8 cellular contexts compared by ENCODE assay signal in the genomic region with DNA sequence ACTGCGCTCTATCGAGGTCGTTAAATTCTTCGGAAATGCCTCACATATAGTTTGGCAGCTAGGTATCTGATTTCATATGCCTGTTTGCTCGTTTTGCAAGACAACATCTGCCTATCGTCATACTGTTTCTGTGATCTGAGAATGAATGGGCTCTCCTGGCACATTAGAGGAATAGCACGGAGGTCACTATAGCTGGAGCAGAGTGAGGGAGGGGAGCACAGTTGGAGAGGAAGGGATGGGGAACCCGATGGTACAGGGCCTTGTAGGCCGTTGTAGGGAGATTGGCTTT. TPM values are rescaled to one million over a fixed set of nuclear protein-coding genes. Genes with fewer than 3 reads are reported as not detected.
DNase-seq lines count a peak whose midpoint lies in the region; ATAC-seq and TF ChIP-seq lines count a peak whose summit lies in the region.

No MANE protein-coding gene starts in this region.

- H3K4me1 Mint-ChIP-seq in CD4-positive, CD25-positive, alpha-beta regulatory T cell: peaks cover 11 to 56% (median 21%) of the 10 kb centered on the region in 4 donors
- peaks cover 17% of the 10 kb centered on the region for H3K4me1 Mint-ChIP-seq in neural crest cell

- peaks cover 33% of the 10 kb centered on the region for H3K4me1 ChIP-seq in CD4-positive, CD25-positive, alpha-beta regulatory T cell (ENCODE audit: control insufficient read depth, insufficient read depth, low read length, poor library complexity, severe bottlenecking)
- H3K4me1 ChIP-seq in NT2/D1 (ENCODE audit: insufficient read depth, insufficient read length): no peaks in the 10 kb centered on the region
- no peaks in the 10 kb centered on the region for H3K4me1 ChIP-seq in effector memory CD4-positive, alpha-beta T cell (ENCODE audit: control insufficient read depth, insufficient read depth, low read length, poor library complexity, severe bottlenecking)

- H3K36me3 Mint-ChIP-seq in CD4-positive, CD25-positive, alpha-beta regulatory T cell: peaks cover 13% of the 10 kb centered on the region
- peaks cover 5% of the 10 kb centered on the region for H3K36me3 Mint-ChIP-seq in neural crest cell (ENCODE audit: low read depth)

- H3K9me3 ChIP-seq in CD4-positive, CD25-positive, alpha-beta regulatory T cell (ENCODE audit: control insufficient read depth in 2 of 2, low read length in 2 of 2): no peaks in the 10 kb centered on the region
- no peaks in the 10 kb centered on the region for H3K9me3 ChIP-seq in NT2/D1 (ENCODE audit: insufficient read depth, low read length)
- H3K9me3 ChIP-seq in effector memory CD4-positive, alpha-beta T cell (ENCODE audit: control insufficient read depth, low read length): no peaks in the 10 kb centered on the region

- no peak for DNase-seq in CD4-positive, CD25-positive, alpha-beta regulatory T cell
- DNase-seq in NT2/D1 (ENCODE audit: low read depth, low spot score): no peak
- no peak for DNase-seq in effector memory CD4-positive, alpha-beta T cell
- no peak for DNase-seq in neural crest cell (ENCODE audit: low read depth, low spot score)
- DNase-seq in stimulated activated CD4-positive, alpha-beta T cell treated with anti-CD3 and anti-CD28 coated beads, Interleukin-4, amount 100 ng/mL, for 4 hours: no peak
- no peak for DNase-seq in dermis blood vessel endothelial cell
- DNase-seq in GF-D8 (lab: John Stamatoyannopoulos, UW): no peak

- peak overlapping the region; percentile 82 for H3K9ac ChIP-seq in NT2/D1 (ENCODE audit: insufficient read length, low read depth)

- no peak for ATAC-seq in CD4-positive, CD25-positive, alpha-beta regulatory T cell (ENCODE audit: low read depth in 2 of 2)
- no peak for ATAC-seq in GM18907 (IDR thresholded peaks at IDR 0.05; ENCODE audit: unreplicated experiment)

- H3K27ac Mint-ChIP-seq in CD4-positive, CD25-positive, alpha-beta regulatory T cell: peak overlapping the region; percentile 91 to 98 (median 96)
- H3K27ac Mint-ChIP-seq in neural crest cell (ENCODE audit: unreplicated experiment): peak overlapping the region; percentile 78

- H3K4me3 Mint-ChIP-seq in CD4-positive, CD25-positive, alpha-beta regulatory T cell: peak overlapping the region; percentile 89 to 95 (median 90)
- peak overlapping the region; percentile 92 for H3K4me3 Mint-ChIP-seq in neural crest cell

- peak overlapping the region; percentile 92 for H3K27ac ChIP-seq in CD4-positive, CD25-positive, alpha-beta regulatory T cell (ENCODE audit: insufficient read depth, low read length, poor library complexity, severe bottlenecking)
- H3K27ac ChIP-seq in effector memory CD4-positive, alpha-beta T cell (ENCODE audit: insufficient read depth, low read length, poor library complexity, severe bottlenecking): peak overlapping the region; percentile 84

- no peak for TF ChIP-seq CTCF in neural crest cell (conservative IDR thresholded peaks at IDR 0.05)

- no peaks in the 10 kb centered on the region for H3K27me3 ChIP-seq in CD4-positive, CD25-positive, alpha-beta regulatory T cell (ENCODE audit: control insufficient read depth, insufficient read depth, low read length)
- no peaks in the 10 kb centered on the region for H3K27me3 ChIP-seq in NT2/D1 (ENCODE audit: insufficient read depth, insufficient read length)
- H3K27me3 ChIP-seq in effector memory CD4-positive, alpha-beta T cell (replicated peaks; ENCODE audit: control insufficient read depth, insufficient read depth, low read length, poor library complexity, severe bottlenecking): no peaks in the 10 kb centered on the region

- peaks cover 3% of the 10 kb centered on the region for H3K36me3 ChIP-seq in CD4-positive, CD25-positive, alpha-beta regulatory T cell (ENCODE audit: control insufficient read depth, insufficient read depth, low read length)
- peaks cover 12% of the 10 kb centered on the region for H3K36me3 ChIP-seq in NT2/D1 (ENCODE audit: insufficient read depth, insufficient read length, low read length)
- peaks cover under 1% of the 10 kb centered on the region for H3K36me3 ChIP-seq in effector memory CD4-positive, alpha-beta T cell (ENCODE audit: control insufficient read depth, insufficient read depth, low read length)

- no peaks in the 10 kb centered on the region for H3K9me3 Mint-ChIP-seq in CD4-positive, CD25-positive, alpha-beta regulatory T cell
- no peaks in the 10 kb centered on the region for H3K9me3 Mint-ChIP-seq in neural crest cell

- H3K4me3 ChIP-seq in CD4-positive, CD25-positive, alpha-beta regulatory T cell (ENCODE audit: low read depth, low read length): peak overlapping the region; percentile 88
- H3K4me3 ChIP-seq in NT2/D1 (ENCODE audit: insufficient read length, low read depth): peak overlapping the region; percentile 57
- peak overlapping the region; percentile 55 for H3K4me3 ChIP-seq in effector memory CD4-positive, alpha-beta T cell (ENCODE audit: insufficient read depth, low read depth, low read length, poor library complexity, severe bottlenecking)

- no peaks in the 10 kb centered on the region for H3K27me3 Mint-ChIP-seq in CD4-positive, CD25-positive, alpha-beta regulatory T cell
- no peaks in the 10 kb centered on the region for H3K27me3 Mint-ChIP-seq in neural crest cell (ENCODE audit: low read depth)

RNA-seq across cellular contexts. Expression of gene IKBKG, which starts 0.6 kb away (rescaled TPM):
- 48.0 TPM for total RNA-seq in CD4-positive, CD25-positive, alpha-beta regulatory T cell
- 10 to 100 TPM; 27.9 to 39.6 (median 33.5) TPM for polyA plus RNA-seq in CD4-positive, CD25-positive, alpha-beta regulatory T cell
- total RNA-seq in neural crest cell (20.3 and 21.3 TPM in 2 replicates), dermis blood vessel endothelial cell (15.5 and 22.1 TPM in 2 replicates)

RNA-seq across cellular contexts. Expression of gene G6PD, which starts 1.3 kb away (rescaled TPM):
- 36.5 TPM for total RNA-seq in CD4-positive, CD25-positive, alpha-beta regulatory T cell
- polyA plus RNA-seq in CD4-positive, CD25-positive, alpha-beta regulatory T cell: 1 to 10 TPM; 2.3 to 5.2 (median 4.2) TPM
- total RNA-seq in neural crest cell (84.4 and 93.9 TPM in 2 replicates), dermis blood vessel endothelial cell (29.1 and 117 TPM in 2 replicates)

RNA-seq across cellular contexts. Expression of gene FAM3A, which starts 31.9 kb away (rescaled TPM):
- 28.2 TPM for total RNA-seq in CD4-positive, CD25-positive, alpha-beta regulatory T cell
- 10 to 100 TPM; 13.4 to 21.5 (median 19.0) TPM for polyA plus RNA-seq in CD4-positive, CD25-positive, alpha-beta regulatory T cell
- total RNA-seq in neural crest cell: 25.8 and 29.9 TPM in 2 replicates
- total RNA-seq in dermis blood vessel endothelial cell: 25.5 and 27.7 TPM in 2 replicates

RNA-seq across cellular contexts. Expression of gene CTAG1A, which starts 37.0 kb away (rescaled TPM):
- not detected for total RNA-seq in CD4-positive, CD25-positive, alpha-beta regulatory T cell
- not detected for polyA plus RNA-seq in CD4-positive, CD25-positive, alpha-beta regulatory T cell
- not detected in 2 replicates for total RNA-seq in neural crest cell
- total RNA-seq in dermis blood vessel endothelial cell: not detected in 2 replicates

RNA-seq across cellular contexts. Expression of gene SLC10A3, which starts 57.5 kb away (rescaled TPM):
- 18.4 TPM for total RNA-seq in CD4-positive, CD25-positive, alpha-beta regulatory T cell
- 10 to 100 TPM; 32.8 to 40.2 (median 36.7) TPM for polyA plus RNA-seq in CD4-positive, CD25-positive, alpha-beta regulatory T cell
- total RNA-seq in neural crest cell (7.8 TPM in 2 replicates), dermis blood vessel endothelial cell (22.1 and 39.9 TPM in 2 replicates)
